7 cellular contexts compared by ENCODE assay signal in genomic region chr10:58064714-58065528, GRCh38.
DNase-seq lines count a peak whose midpoint lies in the region; TF ChIP-seq lines count a peak whose summit lies in the region.

No MANE protein-coding gene starts in this region.

- H3K9me3 Mint-ChIP-seq in activated naive CD8-positive, alpha-beta T cell treated with anti-CD3 and anti-CD28 coated beads for 36 hours: no peaks in the 10 kb centered on the region

- peak; percentile 14 to 42 (median 29) for TF ChIP-seq CTCF in breast epithelium (IDR thresholded peaks at IDR 0.05)
- peak; percentile 90 for TF ChIP-seq CTCF in liver (IDR thresholded peaks at IDR 0.05; ENCODE audit: low read depth, low read length, missing input control)

- H3K4me1 ChIP-seq in breast epithelium: no peaks in the 10 kb centered on the region
- H3K4me1 ChIP-seq in liver (ENCODE audit: control insufficient read depth in 4 of 4, insufficient read depth in 4 of 4, low read length in 3 of 4): no peaks in the 10 kb centered on the region

- TF ChIP-seq POLR2A in breast epithelium (IDR thresholded peaks at IDR 0.05): no peak

- H3K9me3 ChIP-seq in breast epithelium (no peaks in the 10 kb centered on the region), liver (ENCODE audit: control insufficient read depth in 4 of 4, low read length in 3 of 4) (no peaks in the 10 kb centered on the region)

- 42% methylated on average over 4 of the region's 4 CpGs for WGBS in liver

- H3K27me3 Mint-ChIP-seq in activated naive CD8-positive, alpha-beta T cell treated with anti-CD3 and anti-CD28 coated beads for 36 hours: peaks cover 21% of the 10 kb centered on the region

- TF ChIP-seq RAD21 in liver (IDR thresholded peaks at IDR 0.05): peak; percentile 96 to 98

- H3K27ac ChIP-seq in breast epithelium (no peak overlapping the region), liver (ENCODE audit: low read depth in 1 of 2, low read length in 2 of 2) (no peak overlapping the region)

- H3K9ac ChIP-seq in liver (ENCODE audit: low read depth in 1 of 2, low read length in 2 of 2): no peak overlapping the region

- no peaks in the 10 kb centered on the region for H3K36me3 Mint-ChIP-seq in activated naive CD8-positive, alpha-beta T cell treated with anti-CD3 and anti-CD28 coated beads for 36 hours

- peak; percentile 60 for DNase-seq in DMS153 treated with DMSO at 0.1 percent for 48 hours (lab: John Stamatoyannopoulos, UW; ENCODE audit: unreplicated experiment)
- DNase-seq in GM19238 (ENCODE audit: insufficient read length, low spot score): peak; percentile 4
- DNase-seq in NCI-H2227 (lab: John Stamatoyannopoulos, UW; ENCODE audit: unreplicated experiment): peak; percentile 33
- no peak for DNase-seq in breast epithelium (ENCODE audit: low spot score in 2 of 2)
- DNase-seq in ecto neural progenitor cell (ENCODE audit: low spot score): no peak
- no peak for DNase-seq in activated naive CD8-positive, alpha-beta T cell treated with anti-CD3 and anti-CD28 coated beads for 36 hours

- no peak overlapping the region for H3K27ac Mint-ChIP-seq in activated naive CD8-positive, alpha-beta T cell treated with anti-CD3 and anti-CD28 coated beads for 36 hours

- no peaks in the 10 kb centered on the region for H3K4me1 Mint-ChIP-seq in activated naive CD8-positive, alpha-beta T cell treated with anti-CD3 and anti-CD28 coated beads for 36 hours

- no peaks in the 10 kb centered on the region for H3K27me3 ChIP-seq in breast epithelium
- no peaks in the 10 kb centered on the region for H3K27me3 ChIP-seq in liver (ENCODE audit: control insufficient read depth in 4 of 4, insufficient read depth in 4 of 4, low read length in 3 of 4)

- H3K4me3 ChIP-seq in breast epithelium (no peak overlapping the region), liver (ENCODE audit: low read depth in 1 of 3, low read length in 3 of 3) (no peak overlapping the region)

- H3K36me3 ChIP-seq in breast epithelium (no peaks in the 10 kb centered on the region), liver (ENCODE audit: control insufficient read depth in 4 of 4, insufficient read depth in 3 of 4, low read depth in 1 of 4, low read length in 3 of 4) (no peaks in the 10 kb centered on the region)

- intact Hi-C loops in breast epithelium (cut with DNase I; ENCODE audit: low total_unique reads): no loop called here

- no peak overlapping the region for H3K4me3 Mint-ChIP-seq in activated naive CD8-positive, alpha-beta T cell treated with anti-CD3 and anti-CD28 coated beads for 36 hours

TF ChIP-seq in liver, 16 proteins besides CTCF, POLR2A, EP300 and RAD21:
- TF ChIP-seq FOXA2 (IDR thresholded peaks at IDR 0.05) (no peak), NR2F2 (IDR thresholded peaks at IDR 0.05) (no peak), JUND (IDR thresholded peaks at IDR 0.05) (no peak), REST (IDR thresholded peaks at IDR 0.05) (no peak), TAF1 (conservative IDR thresholded peaks at IDR 0.05) (no peak)
- TF ChIP-seq, protein P1, sequence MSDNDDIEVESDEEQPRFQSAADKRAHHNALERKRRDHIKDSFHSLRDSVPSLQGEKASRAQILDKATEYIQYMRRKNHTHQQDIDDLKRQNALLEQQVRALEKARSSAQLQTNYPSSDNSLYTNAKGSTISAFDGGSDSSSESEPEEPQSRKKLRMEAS (IDR thresholded peaks at IDR 0.05): no peak

Comparison
In these comparisons a context has a peak if more than half of its experiments do, and no peak if none do; other contexts are left out.
1. DNase-seq: peak in DMS153 treated with DMSO at 0.1 percent for 48 hours (single experiment), GM19238 (single experiment) and NCI-H2227 (single experiment); none in breast epithelium (0 of 2), ecto neural progenitor cell (single experiment) and activated naive CD8-positive, alpha-beta T cell treated with anti-CD3 and anti-CD28 coated beads for 36 hours (single experiment).